In genomic region chr20:41047975-41048305, GRCh38 we compare ENCODE assay signal across 8 cellular contexts. TPM values are rescaled to one million over a fixed set of nuclear protein-coding genes. Genes with fewer than 3 reads are reported as not detected.
A peak's percentile ranks its signal among the peaks of the same experiment; 100 is the strongest.
DNase-seq lines count a peak whose midpoint lies in the region; ATAC-seq and TF ChIP-seq lines count a peak whose summit lies in the region.

No MANE protein-coding gene starts in this region.

- H3K27ac ChIP-seq in BLaER1 (peak overlapping the region; percentile 32), gastroesophageal sphincter (peak overlapping the region in 3 of 4 donors; percentile 23 to 57 (median 44)), stomach (peak overlapping the region in 4 of 5 donors; percentile 25 to 73 (median 64))

- no peak overlapping the region for H3K9ac ChIP-seq in BLaER1

- DNase-seq in stomach (no peak), NCI-H1092 treated with DMSO at 0.1 percent for 48 hours (lab: John Stamatoyannopoulos, UW) (no peak), GM19238 (ENCODE audit: insufficient read length, low spot score) (no peak), cerebellum (ENCODE audit: low spot score) (no peak)

- H3K36me3 Mint-ChIP-seq in T-helper 1 cell treated with Interleukin-12 subunit alpha and Interleukin-12 subunit beta and Interleukin-4 antibody, amounts not matched to agents 30 μg/mL and 1 μg/mL, for 36 hours (ENCODE audit: low read depth), result peaks cover 9% of the 10 kb centered on the region

- H3K4me1 Mint-ChIP-seq in T-helper 1 cell treated with Interleukin-12 subunit alpha and Interleukin-12 subunit beta and Interleukin-4 antibody, amounts not matched to agents 30 μg/mL and 1 μg/mL, for 36 hours (ENCODE audit: low read depth), result peaks cover 74% of the 10 kb centered on the region

- 0 to 8% methylated on average over 1 of the region's 1 CpG for WGBS in gastroesophageal sphincter (ENCODE audit: low coverage in 1 of 2), 2 donors
- WGBS in stomach, 5 donors, result 0 to 6% (median 3%) methylated on average over 1 of the region's 1 CpG

- H3K27ac Mint-ChIP-seq in T-helper 1 cell treated with Interleukin-12 subunit alpha and Interleukin-12 subunit beta and Interleukin-4 antibody, amounts not matched to agents 30 μg/mL and 1 μg/mL, for 36 hours, result peak overlapping the region; percentile 92

- H3K36me3 ChIP-seq in BLaER1, result peaks cover 38% of the 10 kb centered on the region
- H3K36me3 ChIP-seq in gastroesophageal sphincter, result no peaks in the 10 kb centered on the region
- no peaks in the 10 kb centered on the region for H3K36me3 ChIP-seq in stomach

- H3K4me1 ChIP-seq in BLaER1, result peaks cover 64% of the 10 kb centered on the region
- peaks cover 39 to 98% (median 46%) of the 10 kb centered on the region in 3 donors for H3K4me1 ChIP-seq in gastroesophageal sphincter
- peaks cover 65 to 98% (median 86%) of the 10 kb centered on the region in 4 donors for H3K4me1 ChIP-seq in stomach

- H3K4me2 ChIP-seq in BLaER1, result peak overlapping the region; percentile 76

- H3K27me3 Mint-ChIP-seq in T-helper 1 cell treated with Interleukin-12 subunit alpha and Interleukin-12 subunit beta and Interleukin-4 antibody, amounts not matched to agents 30 μg/mL and 1 μg/mL, for 36 hours (ENCODE audit: low read depth), result no peaks in the 10 kb centered on the region

- H3K4me3 ChIP-seq in BLaER1, result peak overlapping the region; percentile 10; the same call in 1 of the 2 replicates
- peak overlapping the region; percentile 15 to 18 for H3K4me3 ChIP-seq in gastroesophageal sphincter
- H3K4me3 ChIP-seq in stomach, result peak overlapping the region in 2 of 4 donors; percentile 24 to 30

- H3K9me3 ChIP-seq in BLaER1 (peaks cover 10% of the 10 kb centered on the region), gastroesophageal sphincter (no peaks in the 10 kb centered on the region), stomach (no peaks in the 10 kb centered on the region)

- TF ChIP-seq EP300 in gastroesophageal sphincter (IDR thresholded peaks at IDR 0.05), result no peak
- TF ChIP-seq EP300 in stomach (IDR thresholded peaks at IDR 0.05), result no peak

- TF ChIP-seq POLR2A in gastroesophageal sphincter (IDR thresholded peaks at IDR 0.05) (no peak), stomach (IDR thresholded peaks at IDR 0.05) (no peak)

- no peak for TF ChIP-seq CTCF in gastroesophageal sphincter (IDR thresholded peaks at IDR 0.05)
- TF ChIP-seq CTCF in stomach (IDR thresholded peaks at IDR 0.05), result no peak

- H3K27me3 ChIP-seq in BLaER1 (no peaks in the 10 kb centered on the region), gastroesophageal sphincter (no peaks in the 10 kb centered on the region), stomach (no peaks in the 10 kb centered on the region)

- intact Hi-C loops in stomach (cut with DNase I; ENCODE audit: low total_unique reads), result no loop called here

- H3K9me3 Mint-ChIP-seq in T-helper 1 cell treated with Interleukin-12 subunit alpha and Interleukin-12 subunit beta and Interleukin-4 antibody, amounts not matched to agents 30 μg/mL and 1 μg/mL, for 36 hours, result no peaks in the 10 kb centered on the region

- peaks cover 100% of the 10 kb centered on the region for H4K20me1 ChIP-seq in BLaER1

- peak; percentile 45 for ATAC-seq in HG02610 (IDR thresholded peaks at IDR 0.05; ENCODE audit: unreplicated experiment)
- ATAC-seq in gastroesophageal sphincter, result no peak

- peak overlapping the region; percentile 82 for H3K4me3 Mint-ChIP-seq in T-helper 1 cell treated with Interleukin-12 subunit alpha and Interleukin-12 subunit beta and Interleukin-4 antibody, amounts not matched to agents 30 μg/mL and 1 μg/mL, for 36 hours

RNA-seq across cellular contexts. Expression of gene TOP1, which starts 19.3 kb away (rescaled TPM):
- 10 to 100 TPM; 22.0 to 31.6 (median 28.8) TPM for total RNA-seq in gastroesophageal sphincter
- total RNA-seq in stomach, result 10 to 100 TPM; 14.8 to 46.2 (median 19.6) TPM
- 10 to 100 TPM; 18.0 to 24.0 (median 23.8) TPM for polyA plus RNA-seq in stomach
- 19.4 TPM for total RNA-seq in cerebellum
